ENCODE assay signal across 7 cellular contexts in the genomic region with DNA sequence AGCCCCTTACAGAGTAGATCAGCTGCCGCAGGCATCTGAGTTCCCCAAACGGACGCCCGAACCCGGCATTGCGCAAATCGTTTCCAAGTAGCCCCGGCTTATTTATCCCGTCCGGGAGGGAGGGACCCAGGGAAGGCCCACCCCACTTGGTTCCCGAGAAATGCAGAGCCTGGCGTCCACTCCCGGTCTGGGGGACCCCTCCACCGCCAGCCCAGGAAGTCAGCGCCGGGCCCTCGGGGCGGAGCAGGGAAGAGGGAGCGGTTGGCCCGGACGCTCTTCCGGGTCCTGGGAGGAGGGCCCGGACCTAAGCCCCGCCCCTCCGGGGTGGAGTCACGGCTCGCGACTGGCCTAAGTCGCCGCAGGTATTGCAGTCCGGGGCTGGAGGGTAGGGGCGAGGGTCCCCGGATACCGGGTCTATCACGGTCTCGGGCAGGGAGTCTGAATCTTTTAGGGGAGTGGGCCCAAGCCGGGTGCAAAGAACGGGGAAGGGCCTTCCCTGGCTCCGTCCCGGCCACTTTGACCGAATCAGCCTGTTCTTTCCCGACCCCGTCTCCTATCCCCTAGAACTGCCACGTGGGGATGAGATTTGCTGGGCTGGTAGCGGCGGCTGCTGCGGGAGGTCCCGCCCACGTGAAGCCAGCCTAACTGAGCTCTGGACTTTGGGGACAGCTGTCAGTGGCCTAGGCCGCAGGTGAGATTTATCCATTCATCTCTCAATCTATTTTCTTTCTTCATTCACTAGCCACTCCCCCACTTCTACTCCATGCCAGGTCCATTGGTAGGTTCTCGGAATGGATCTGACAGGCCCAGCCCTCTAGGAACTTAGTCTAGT. TPM values are rescaled to one million over a fixed set of nuclear protein-coding genes. Genes with fewer than 3 reads are reported as not detected.
DNase-seq lines count a peak whose midpoint lies in the region; ATAC-seq, FAIRE-seq and TF ChIP-seq lines count a peak whose summit lies in the region.

A gene with protein sequence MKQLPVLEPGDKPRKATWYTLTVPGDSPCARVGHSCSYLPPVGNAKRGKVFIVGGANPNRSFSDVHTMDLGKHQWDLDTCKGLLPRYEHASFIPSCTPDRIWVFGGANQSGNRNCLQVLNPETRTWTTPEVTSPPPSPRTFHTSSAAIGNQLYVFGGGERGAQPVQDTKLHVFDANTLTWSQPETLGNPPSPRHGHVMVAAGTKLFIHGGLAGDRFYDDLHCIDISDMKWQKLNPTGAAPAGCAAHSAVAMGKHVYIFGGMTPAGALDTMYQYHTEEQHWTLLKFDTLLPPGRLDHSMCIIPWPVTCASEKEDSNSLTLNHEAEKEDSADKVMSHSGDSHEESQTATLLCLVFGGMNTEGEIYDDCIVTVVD (plus strand): TSS at position 327 of the 832 bp plus-strand sequence. CDS start 2,472 bp downstream, outside the sequence.

- peaks cover 7% of the 10 kb centered on the region for H3K27me3 Mint-ChIP-seq in T-helper 2 cell treated with Interferon-gamma antibody and Interleukin-4, amounts not matched to agents 5 μg/mL and 100 μg/mL, for 36 hours (ENCODE audit: low read depth)
- peaks cover 2% of the 10 kb centered on the region for H3K27me3 Mint-ChIP-seq in astrocyte (ENCODE audit: low read depth, unreplicated experiment)

- no peaks in the 10 kb centered on the region for H3K9me3 ChIP-seq in astrocyte (ENCODE audit: insufficient read depth, low read depth, low read length)

- peak within 1 kb of the TSS; percentile 92 for H3K4me3 Mint-ChIP-seq in T-helper 2 cell treated with Interferon-gamma antibody and Interleukin-4, amounts not matched to agents 5 μg/mL and 100 μg/mL, for 36 hours
- H3K4me3 Mint-ChIP-seq in astrocyte (ENCODE audit: unreplicated experiment) = peak within 1 kb of the TSS; percentile 94

- peak within 1 kb of the TSS; percentile 96 for H3K4me2 ChIP-seq in astrocyte (ENCODE audit: low read length)

- peaks cover 12% of the 10 kb centered on the region for H3K36me3 Mint-ChIP-seq in T-helper 2 cell treated with Interferon-gamma antibody and Interleukin-4, amounts not matched to agents 5 μg/mL and 100 μg/mL, for 36 hours (ENCODE audit: low read depth)
- peaks cover 5% of the 10 kb centered on the region for H3K36me3 Mint-ChIP-seq in astrocyte (ENCODE audit: low read depth, unreplicated experiment)

- peak within 1 kb of the TSS; percentile 85 for H3K4me3 ChIP-seq in astrocyte (ENCODE audit: insufficient read depth, low read depth, low read length)

- H3K36me3 ChIP-seq in astrocyte (ENCODE audit: insufficient read depth, low read length) = peaks cover 9% of the 10 kb centered on the region

- peaks cover 11% of the 10 kb centered on the region for H3K79me2 ChIP-seq in astrocyte (ENCODE audit: insufficient read depth, low read length)

- no peaks in the 10 kb centered on the region for H3K9me3 Mint-ChIP-seq in T-helper 2 cell treated with Interferon-gamma antibody and Interleukin-4, amounts not matched to agents 5 μg/mL and 100 μg/mL, for 36 hours
- H3K9me3 Mint-ChIP-seq in astrocyte (ENCODE audit: unreplicated experiment) = no peaks in the 10 kb centered on the region

- ATAC-seq in GM18499 (IDR thresholded peaks at IDR 0.05; ENCODE audit: insufficient read depth, unreplicated experiment) (peak; percentile 86), HG02938 (IDR thresholded peaks at IDR 0.05; ENCODE audit: unreplicated experiment) (peak; percentile 94)

- peaks cover 5% of the 10 kb centered on the region for H4K20me1 ChIP-seq in astrocyte (ENCODE audit: insufficient read depth, low read length)

- DNase-seq in NCI-H187 (lab: John Stamatoyannopoulos, UW) = peak; percentile 45 to 76
- DNase-seq in T-helper 2 cell treated with Interferon-gamma antibody and Interleukin-4, amounts not matched to agents 5 μg/mL and 100 μg/mL, for 36 hours (ENCODE audit: low spot score) = peak; percentile 92
- peak; percentile 86 for DNase-seq in astrocyte (ENCODE audit: low read depth)
- peak; percentile 93 for DNase-seq in hepatic stellate cell (ENCODE audit: low spot score)
- peak; percentile 83 for DNase-seq in renal cortical epithelial cell (ENCODE audit: low read depth)

- peak within 1 kb of the TSS; percentile 93 for H2AFZ ChIP-seq in astrocyte (ENCODE audit: low read depth, low read length)

- H3K27ac ChIP-seq in astrocyte (ENCODE audit: low read depth, low read length) = peak within 1 kb of the TSS; percentile 64

- peak within 1 kb of the TSS; percentile 86 for H3K9ac ChIP-seq in astrocyte (ENCODE audit: low read length)

- no peak for FAIRE-seq in astrocyte (lab: Jason Lieb, UNC)

- H3K27ac Mint-ChIP-seq in T-helper 2 cell treated with Interferon-gamma antibody and Interleukin-4, amounts not matched to agents 5 μg/mL and 100 μg/mL, for 36 hours = peak within 1 kb of the TSS; percentile 90
- H3K27ac Mint-ChIP-seq in astrocyte (ENCODE audit: unreplicated experiment) = peak within 1 kb of the TSS; percentile 83

- no peaks in the 10 kb centered on the region for H3K27me3 ChIP-seq in astrocyte (ENCODE audit: insufficient read depth, low read length)

- TF ChIP-seq CTCF in astrocyte (IDR thresholded peaks at IDR 0.05; ENCODE audit: insufficient read depth, low read depth, low read length) = no peak

- H3K4me1 Mint-ChIP-seq in T-helper 2 cell treated with Interferon-gamma antibody and Interleukin-4, amounts not matched to agents 5 μg/mL and 100 μg/mL, for 36 hours (ENCODE audit: low read depth) = peaks cover 23% of the 10 kb centered on the region
- peaks cover 6% of the 10 kb centered on the region for H3K4me1 Mint-ChIP-seq in astrocyte (ENCODE audit: low read depth, unreplicated experiment)

- H3K4me1 ChIP-seq in astrocyte (ENCODE audit: insufficient read depth, low read length) = peaks cover 8% of the 10 kb centered on the region

RNA-seq across cellular contexts. Expression of the gene that starts here (rescaled TPM):
- total RNA-seq in astrocyte (30.7 and 31.8 TPM in 2 replicates), renal cortical epithelial cell (20.5 and 30.9 TPM in 2 replicates)

Comparison
In these comparisons a context has a peak if more than half of its experiments do, and no peak if none do; other contexts are left out.
1. Peak in every context shown above with its lines: DNase-seq, ATAC-seq, H3K4me3 ChIP-seq and H3K27ac ChIP-seq.